ENCODE assay signal across 2 cellular contexts in genomic region chr7:116461500-116461899, GRCh38.
TF ChIP-seq lines count a peak whose summit lies in the region.

No MANE protein-coding gene starts in this region.

TF ChIP-seq in HCT116, 20 proteins besides CTCF, POLR2A, EP300 and RAD21 (continued from another document):
- TF ChIP-seq ZBTB33 (IDR thresholded peaks at IDR 0.05; ENCODE audit: extremely low read depth, insufficient replicate concordance, low read length) (no peak), SIN3A (IDR thresholded peaks at IDR 0.05; ENCODE audit: low read depth) (no peak), ZFX (IDR thresholded peaks at IDR 0.05) (no peak), CBX3 (IDR thresholded peaks at IDR 0.05; ENCODE audit: low read depth) (no peak), SRF (IDR thresholded peaks at IDR 0.05; ENCODE audit: low read depth) (no peak), TCF7L2 (IDR thresholded peaks at IDR 0.05; ENCODE audit: borderline replicate concordance, extremely low read depth, insufficient read depth, insufficient read length) (no peak), CEBPB (IDR thresholded peaks at IDR 0.05; ENCODE audit: low read depth) (no peak), REST (IDR thresholded peaks at IDR 0.05; ENCODE audit: low read depth) (no peak), ELF1 (IDR thresholded peaks at IDR 0.05; ENCODE audit: borderline replicate concordance, low read depth) (no peak), FOSL1 (IDR thresholded peaks at IDR 0.05; ENCODE audit: low read depth) (no peak)
TF ChIP-seq in HCT116: peak in this region for 0.

TF ChIP-seq in SK-N-SH treated with all-trans-retinoic acid at 6 μM for 48 hours, 23 proteins besides CTCF, POLR2A, EP300 and RAD21 (continued from another document):
- TF ChIP-seq ARNTL (CRISPR knock-in tag; IDR thresholded peaks at IDR 0.05; ENCODE audit: borderline replicate concordance, low read depth) (no peak), CSDC2 (CRISPR knock-in tag; IDR thresholded peaks at IDR 0.05) (no peak)
